12 cellular contexts compared by ENCODE assay signal in genomic region chr4:143352052-143352451, GRCh38. TPM values are rescaled to one million over a fixed set of nuclear protein-coding genes. Genes with fewer than 3 reads are reported as not detected.
A peak's percentile ranks its signal among the peaks of the same experiment; 100 is the strongest.
DNase-seq lines count a peak whose midpoint lies in the region; ATAC-seq and TF ChIP-seq lines count a peak whose summit lies in the region.
"Had no signal": no experiment of that assay in that cellular context is flagged by ENCODE, and none has a peak within 500 bp of the region (broad histone marks: within the 10 kb centered on the region; RNA-seq: fewer than 3 reads in every experiment).

No MANE protein-coding gene starts in this region.

- H3K4me2 ChIP-seq in trophoblast cell (ENCODE audit: low read length), result no peak overlapping the region

- H3K4me3 Mint-ChIP-seq in activated naive CD4-positive, alpha-beta T cell treated with anti-CD3 and anti-CD28 coated beads for 36 hours, result no peak overlapping the region

- no peak overlapping the region for H3K9ac ChIP-seq in trophoblast cell (ENCODE audit: low read length)

- H4K8ac ChIP-seq in trophoblast cell (ENCODE audit: low read depth, low read length), result no peak overlapping the region

- no peaks in the 10 kb centered on the region for H3K36me3 Mint-ChIP-seq in activated naive CD4-positive, alpha-beta T cell treated with anti-CD3 and anti-CD28 coated beads for 36 hours (ENCODE audit: low read depth)

- H2BK120ac ChIP-seq in trophoblast cell (ENCODE audit: insufficient read depth, low read length, poor library complexity), result no peak overlapping the region

- H3K27ac ChIP-seq in dorsolateral prefrontal cortex (peak overlapping the region in 58 of 59 donors; percentile 1 to 87 (median 70)), psoas muscle (peak overlapping the region; percentile 53), trophoblast cell (ENCODE audit: low read depth, low read length) (no peak overlapping the region)

- H3K4ac ChIP-seq in trophoblast cell (ENCODE audit: low read depth, low read length), result no peak overlapping the region

- no peaks in the 10 kb centered on the region for H3K27me3 ChIP-seq in dorsolateral prefrontal cortex
- no peaks in the 10 kb centered on the region for H3K27me3 ChIP-seq in psoas muscle (ENCODE audit: insufficient read depth in 3 of 3, low read length in 2 of 3)
- no peaks in the 10 kb centered on the region for H3K27me3 ChIP-seq in trophoblast cell (ENCODE audit: insufficient read depth, low read length)

- H3K27ac Mint-ChIP-seq in activated naive CD4-positive, alpha-beta T cell treated with anti-CD3 and anti-CD28 coated beads for 36 hours, result no peak overlapping the region

- H3K27me3 Mint-ChIP-seq in activated naive CD4-positive, alpha-beta T cell treated with anti-CD3 and anti-CD28 coated beads for 36 hours (ENCODE audit: low read depth), result peaks cover 12% of the 10 kb centered on the region

- H3K4me1 Mint-ChIP-seq in activated naive CD4-positive, alpha-beta T cell treated with anti-CD3 and anti-CD28 coated beads for 36 hours (ENCODE audit: low read depth), result no peaks in the 10 kb centered on the region

- H3K9me3 ChIP-seq in psoas muscle (no peaks in the 10 kb centered on the region), trophoblast cell (ENCODE audit: insufficient read depth, low read depth, low read length) (no peaks in the 10 kb centered on the region)

- H3K4me3 ChIP-seq in dorsolateral prefrontal cortex (peak overlapping the region in 14 of 59 donors; percentile 1 to 29 (median 11)), psoas muscle (no peak overlapping the region), trophoblast cell (ENCODE audit: low read depth, low read length) (no peak overlapping the region)

- no peak overlapping the region for H4K91ac ChIP-seq in trophoblast cell (ENCODE audit: low read depth, low read length)

- H2AK5ac ChIP-seq in trophoblast cell (ENCODE audit: low read length), result no peak overlapping the region

- TF ChIP-seq CTCF in dorsolateral prefrontal cortex (IDR thresholded peaks at IDR 0.05 in 54 of 56, conservative IDR thresholded peaks at IDR 0.05 in 2 of 56; ENCODE audit: low read depth in 1 of 56, partially characterized antibody in 56 of 56) (no peak), psoas muscle (IDR thresholded peaks at IDR 0.05) (no peak)

- H2AFZ ChIP-seq in trophoblast cell (ENCODE audit: insufficient read depth, low read length, poor library complexity), result no peak overlapping the region

- peaks cover 6% of the 10 kb centered on the region for H3K79me1 ChIP-seq in trophoblast cell (ENCODE audit: low read length)

- H2BK5ac ChIP-seq in trophoblast cell (ENCODE audit: low read depth, low read length, poor library complexity), result no peak overlapping the region

- no peak overlapping the region for H3K14ac ChIP-seq in trophoblast cell (ENCODE audit: low read length)

- peaks cover 7% of the 10 kb centered on the region for H3K79me2 ChIP-seq in trophoblast cell (ENCODE audit: control insufficient read depth, insufficient read depth, low read length, poor library complexity)

- no peak overlapping the region for H3K18ac ChIP-seq in trophoblast cell (ENCODE audit: low read length)

- peak in 3 of 4 donors; percentile 34 to 54 (median 40) for ATAC-seq in psoas muscle
- no peak for ATAC-seq in GM19351 (IDR thresholded peaks at IDR 0.05; ENCODE audit: unreplicated experiment)
- ATAC-seq: activated CD4-positive, CD25-positive, alpha-beta regulatory T cell treated with anti-CD3 and anti-CD28 coated beads, Interleukin-2, amount 50 U/mL, for 24 hours had no signal

- no peak overlapping the region for H2BK12ac ChIP-seq in trophoblast cell (ENCODE audit: low read length)

- DNase-seq in H4 (ENCODE audit: low spot score) (peak; percentile 79), NCI-H69 (lab: John Stamatoyannopoulos, UW) (peak; percentile 94), dorsolateral prefrontal cortex (no peak), psoas muscle (no peak), trophoblast cell (no peak), NCI-H2171 treated with DMSO at 0.1 percent for 48 hours (lab: John Stamatoyannopoulos, UW) (no peak)
- no peak for DNase-seq in activated naive CD4-positive, alpha-beta T cell treated with anti-CD3 and anti-CD28 coated beads for 36 hours
- DNase-seq: DMS79 treated with DMSO at 0.1 percent for 48 hours, kidney, NCI-H524 treated with DMSO at 0.1 percent for 48 hours had no signal

- no peak overlapping the region for H4K12ac ChIP-seq in trophoblast cell (ENCODE audit: low read depth, low read length)

- CTCF ChIA-PET in activated naive CD4-positive, alpha-beta T cell treated with anti-CD3 and anti-CD28 coated beads for 36 hours (lab: Charles Lee), result no interaction called here

- no peaks in the 10 kb centered on the region for H3K36me3 ChIP-seq in psoas muscle (ENCODE audit: insufficient read depth in 1 of 2, low read depth in 1 of 2)
- H3K36me3 ChIP-seq in trophoblast cell (ENCODE audit: control insufficient read depth in 1 of 2, insufficient read depth in 2 of 2, low read length in 2 of 2), result no peaks in the 10 kb centered on the region

- intact Hi-C loops in dorsolateral prefrontal cortex (cut with DNase I), result no loop called here
- intact Hi-C loops in psoas muscle (cut with DNase I), result no loop called here
- intact Hi-C loops in activated naive CD4-positive, alpha-beta T cell treated with anti-CD3 and anti-CD28 coated beads for 36 hours (cut with micrococcal nuclease), result no loop called here

- no peak overlapping the region for H3K23ac ChIP-seq in trophoblast cell (ENCODE audit: low read length)

- no peaks in the 10 kb centered on the region for H3K9me3 Mint-ChIP-seq in activated naive CD4-positive, alpha-beta T cell treated with anti-CD3 and anti-CD28 coated beads for 36 hours

- H3K4me1 ChIP-seq in psoas muscle (peaks cover 54% of the 10 kb centered on the region), trophoblast cell (ENCODE audit: control insufficient read depth in 1 of 2, insufficient read depth in 2 of 2, low read length in 2 of 2) (peaks cover 17 to 23% of the 10 kb centered on the region in 2 experiments)

RNA-seq across cellular contexts. Expression of gene GAB1, which starts 15.4 kb away (rescaled TPM):
- total RNA-seq in H4 (2014; rRNA removed; shearing (Covaris generic)), result 9.0 and 16.8 TPM in 2 replicates
- 100 to 1,000 TPM in 85 of 120 experiments, 10 to 100 TPM in 35; 58.5 to 257 (median 116) TPM for total RNA-seq in dorsolateral prefrontal cortex
- total RNA-seq in psoas muscle, result 10 to 100 TPM; 10.1 to 20.3 (median 15.2) TPM
- 1 to 10 TPM; 1.0 to 9.1 (median 3.2) TPM for polyA plus RNA-seq in psoas muscle
- 50.4 and 51.1 TPM in 2 replicates for polyA plus RNA-seq in trophoblast cell (2013)
- under 1 TPM; 0.12 to 0.29 TPM for total RNA-seq in activated naive CD4-positive, alpha-beta T cell treated with anti-CD3 and anti-CD28 coated beads for 36 hours

Comparison
In these comparisons a context has a peak if more than half of its experiments do, and no peak if none do; other contexts are left out.
1. DNase-seq: peak in H4 (single experiment) and NCI-H69 (single experiment); none in dorsolateral prefrontal cortex (0 of 10), psoas muscle (0 of 2), trophoblast cell (0 of 2), activated naive CD4-positive, alpha-beta T cell treated with anti-CD3 and anti-CD28 coated beads for 36 hours (single experiment) and NCI-H2171 treated with DMSO at 0.1 percent for 48 hours (single experiment).